21 cellular contexts compared by ENCODE assay signal in genomic region chr3:142047021-142047369, GRCh38.
"Had no signal": no experiment of that assay in that cellular context is flagged by ENCODE, and none has a peak within 500 bp of the region (broad histone marks: within the 10 kb centered on the region; RNA-seq: fewer than 3 reads in every experiment).

No MANE protein-coding gene starts in this region.

- DNase-seq: IMR-90, MG63, NCI-H1092 treated with DMSO at 0.1 percent for 48 hours, NCI-H1436, NCI-H187, NCI-H2029, NCI-H2081 treated with DMSO at 0.1 percent for 48 hours, NCI-H2171, NCI-H446, NCI-H510A, NCI-H524 treated with DMSO at 0.1 percent for 48 hours, NCI-H69, NCI-H774, PC-3, Peyer's patch, SHP77 treated with DMSO at 0.1 percent for 48 hours had no signal

- H3K4me3 ChIP-seq: MG63, Peyer's patch, SJSA1, SK-N-MC had no signal

- H3K4me2 ChIP-seq: KMS-11 had no signal

- H3K4me1 ChIP-seq: Peyer's patch, SJSA1 had no signal

- H3K27me3 ChIP-seq: MG63, Peyer's patch, SJSA1 had no signal

- ATAC-seq: HepG2, PC-3, Right ventricle myocardium inferior had no signal

- H3K9me3 ChIP-seq: MG63, Peyer's patch, SJSA1 had no signal

- H3K36me3 ChIP-seq: MG63, Peyer's patch, SJSA1 had no signal

- H3K27ac ChIP-seq: KMS-11, Peyer's patch, SJSA1, SK-N-MC had no signal
